18 cellular contexts compared by ENCODE assay signal in the genomic region with DNA sequence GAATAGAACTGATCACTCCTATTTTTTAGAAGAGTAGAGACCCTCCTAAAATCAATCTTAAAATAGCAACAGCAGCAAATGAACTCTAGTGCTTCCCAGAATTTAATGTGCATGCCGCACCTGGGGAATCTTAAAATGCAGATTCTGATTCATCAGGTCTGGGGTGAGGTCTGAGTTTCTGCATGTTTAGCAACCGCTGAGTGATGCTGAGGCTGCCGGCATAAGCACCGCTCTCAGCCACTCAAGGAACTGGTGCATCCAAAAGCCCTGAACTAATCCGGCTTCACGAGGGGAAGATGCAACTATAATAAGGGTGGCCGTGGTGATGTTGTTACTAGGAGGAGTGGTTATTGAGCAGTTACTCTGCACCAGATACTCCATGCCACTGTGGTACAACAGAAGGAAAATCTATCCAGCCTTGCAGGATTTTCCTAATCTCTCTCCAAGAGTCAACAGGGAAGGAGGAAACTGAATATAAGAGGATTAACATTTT.
"Had no signal": no experiment of that assay in that cellular context is flagged by ENCODE, and none has a peak within 500 bp of the region (broad histone marks: within the 10 kb centered on the region; RNA-seq: fewer than 3 reads in every experiment).

No MANE protein-coding gene starts in this region.

- H3K4me3 ChIP-seq: dorsolateral prefrontal cortex, thyroid gland, uterus had no signal

- DNase-seq: activated CD4-positive, alpha-beta T cell treated with anti-CD3 and anti-CD28 coated beads for 1 hour; activated CD4-positive, alpha-beta T cell treated with anti-CD3 and anti-CD28 coated beads, Interleukin-2, amount 50 U/mL, for 4 hours; activated naive CD4-positive, alpha-beta T cell treated with anti-CD3 and anti-CD28 coated beads for 36 hours; activated naive CD8-positive, alpha-beta T cell treated with anti-CD3 and anti-CD28 coated beads, Interleukin-2, amount 50 U/mL, for 24 hours; activated T-cell treated with anti-CD3 and anti-CD28 coated beads for 4 hours; aorta; dorsolateral prefrontal cortex; hippocampal formation; kidney glomerular epithelial cell; stimulated activated CD4-positive, alpha-beta T cell treated with anti-CD3 and anti-CD28 coated beads, Interleukin-12 subunit alpha, Interleukin-12 subunit beta, amount 100 ng/mL, for 4 hours; stimulated activated CD4-positive, alpha-beta T cell treated with anti-CD3 and anti-CD28 coated beads, Interleukin-2, amount 100 ng/mL, for 24 hours; T-helper 1 cell; T1000; uterus had no signal

- H3K27ac ChIP-seq: dorsolateral prefrontal cortex, neutrophil, uterus had no signal

- H3K36me3 ChIP-seq: neutrophil, thyroid gland, uterus had no signal

- H3K4me1 ChIP-seq: uterus had no signal

- H3K27me3 ChIP-seq: dorsolateral prefrontal cortex, neutrophil, thyroid gland, uterus had no signal

- ATAC-seq: activated naive CD8-positive, alpha-beta T cell treated with anti-CD3 and anti-CD28 coated beads, Interleukin-2, amount 50 U/mL, for 24 hours; activated T-helper 17 cell treated with anti-CD3 and anti-CD28 coated beads, Interleukin-2, amount 50 U/mL, for 72 hours; stimulated activated effector memory CD8-positive, alpha-beta T cell treated with anti-CD3 and anti-CD28 coated beads, Interleukin-12 subunit alpha, Interleukin-12 subunit beta, amount 100 ng/mL, for 72 hours had no signal

- H3K9me3 ChIP-seq: neutrophil, thyroid gland, uterus had no signal
